Comparison of ENCODE assay signal across 9 cellular contexts in the genomic region with DNA sequence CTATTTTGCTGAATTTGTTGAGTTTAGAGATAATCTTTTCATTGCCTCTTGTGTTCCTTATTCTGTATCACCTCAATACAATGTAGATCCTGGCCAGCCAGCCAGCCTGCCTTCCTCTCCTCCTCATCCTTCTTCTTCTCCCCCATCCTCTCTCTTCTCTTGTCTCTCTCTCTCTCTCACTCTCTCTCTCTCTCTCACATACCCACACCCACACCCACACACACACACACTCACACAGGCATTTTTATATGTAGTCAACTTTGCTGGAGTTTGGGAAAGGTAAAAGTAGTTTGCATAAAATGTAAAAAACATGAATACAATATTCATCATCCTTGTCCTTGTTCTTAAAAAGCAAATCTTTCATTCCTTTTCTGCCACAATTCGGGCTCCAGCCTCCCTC.
DNase-seq lines count a peak whose midpoint lies in the region; ATAC-seq and TF ChIP-seq lines count a peak whose summit lies in the region.
"Had no signal": no experiment of that assay in that cellular context is flagged by ENCODE, and none has a peak within 500 bp of the region (broad histone marks: within the 10 kb centered on the region; RNA-seq: fewer than 3 reads in every experiment).

No MANE protein-coding gene starts in this region.

- H3K4me3 ChIP-seq in GM23338 (no peak overlapping the region), left lung (peak overlapping the region; percentile 4 to 40)

- DNase-seq in GM23338 (ENCODE audit: low spot score) (no peak), left lung (no peak), OCI-M2 (lab: John Stamatoyannopoulos, UW; ENCODE audit: unreplicated experiment) (no peak), Ammon's horn (ENCODE audit: low spot score) (no peak)
- DNase-seq: GDM1, NCI-H526 treated with DMSO at 0.1 percent for 48 hours had no signal

- H3K27me3 Mint-ChIP-seq in GM23338 (ENCODE audit: insufficient read depth, low read depth, poor library complexity): no peaks in the 10 kb centered on the region
- no peaks in the 10 kb centered on the region for H3K27me3 Mint-ChIP-seq in stimulated activated memory B cell treated with anti-CD40 and anti-IgM and Interleukin-4, amounts not matched to agents 10 μg/mL and 1 μg/mL and 100 μg/mL, for 72 hours

- TF ChIP-seq CTCF in GM23338 (conservative IDR thresholded peaks at IDR 0.05; ENCODE audit: low read depth in 2 of 2) (no peak), left lung (IDR thresholded peaks at IDR 0.05) (no peak)

- no peaks in the 10 kb centered on the region for H3K36me3 Mint-ChIP-seq in GM23338 (ENCODE audit: low read depth)
- H3K36me3 Mint-ChIP-seq in stimulated activated memory B cell treated with anti-CD40 and anti-IgM and Interleukin-4, amounts not matched to agents 10 μg/mL and 1 μg/mL and 100 μg/mL, for 72 hours: no peaks in the 10 kb centered on the region

- ATAC-seq in GM23338: no peak
- no peak for ATAC-seq in left lung
- ATAC-seq in stimulated activated memory B cell treated with anti-CD40 and anti-IgM and Interleukin-4, amounts not matched to agents 10 μg/mL and 1 μg/mL and 100 μg/mL, for 72 hours: no peak
- ATAC-seq in HG02885 (IDR thresholded peaks at IDR 0.05; ENCODE audit: poor library complexity, unreplicated experiment): no peak

- no peaks in the 10 kb centered on the region for H3K9me3 Mint-ChIP-seq in GM23338
- H3K9me3 Mint-ChIP-seq in stimulated activated memory B cell treated with anti-CD40 and anti-IgM and Interleukin-4, amounts not matched to agents 10 μg/mL and 1 μg/mL and 100 μg/mL, for 72 hours: no peaks in the 10 kb centered on the region

- no peaks in the 10 kb centered on the region for H3K27me3 ChIP-seq in GM23338 (ENCODE audit: insufficient read depth)
- no peaks in the 10 kb centered on the region for H3K27me3 ChIP-seq in left lung

- intact Hi-C loops in left lung (cut with DNase I): no loop called here

- H3K36me3 ChIP-seq in GM23338 (ENCODE audit: insufficient read depth): no peaks in the 10 kb centered on the region
- H3K36me3 ChIP-seq in left lung: no peaks in the 10 kb centered on the region

- H3K9me2 ChIP-seq in GM23338 (ENCODE audit: insufficient read depth): no peaks in the 10 kb centered on the region

- 5 to 63% (median 11%) methylated on average over 1 of the region's 1 CpG for WGBS in adipose tissue, 3 donors

- H3K27ac ChIP-seq in GM23338 (ENCODE audit: low read depth): no peak overlapping the region
- peak overlapping the region; percentile 29 for H3K27ac ChIP-seq in adipose tissue (ENCODE audit: low read depth, low read length)
- H3K27ac ChIP-seq in left lung: peak overlapping the region; percentile 89 to 94

- peak overlapping the region; percentile 35; the same call in 1 of the 2 replicates for H2AFZ ChIP-seq in GM23338

- no peak overlapping the region for H3K4me3 Mint-ChIP-seq in GM23338
- peak overlapping the region; percentile 64 for H3K4me3 Mint-ChIP-seq in stimulated activated memory B cell treated with anti-CD40 and anti-IgM and Interleukin-4, amounts not matched to agents 10 μg/mL and 1 μg/mL and 100 μg/mL, for 72 hours

- H3K4me1 ChIP-seq in GM23338 (ENCODE audit: insufficient read depth) (no peaks in the 10 kb centered on the region), left lung (peaks cover 6 to 41% of the 10 kb centered on the region in 2 donors)

- no peaks in the 10 kb centered on the region for H3K9me3 ChIP-seq in left lung

- no peak overlapping the region for H3K4me2 ChIP-seq in GM23338

- H3F3A ChIP-seq in GM23338 (replicated peaks; ENCODE audit: low read depth): no peaks in the 10 kb centered on the region

- H3K27ac Mint-ChIP-seq in GM23338: no peak overlapping the region
- H3K27ac Mint-ChIP-seq in stimulated activated memory B cell treated with anti-CD40 and anti-IgM and Interleukin-4, amounts not matched to agents 10 μg/mL and 1 μg/mL and 100 μg/mL, for 72 hours: peak overlapping the region; percentile 96

- H4K20me1 ChIP-seq in GM23338 (replicated peaks; ENCODE audit: insufficient read depth): no peaks in the 10 kb centered on the region

- H3K79me2 ChIP-seq in GM23338 (replicated peaks; ENCODE audit: insufficient read depth): no peaks in the 10 kb centered on the region

- H3K4me1 Mint-ChIP-seq in GM23338: no peaks in the 10 kb centered on the region
- H3K4me1 Mint-ChIP-seq in stimulated activated memory B cell treated with anti-CD40 and anti-IgM and Interleukin-4, amounts not matched to agents 10 μg/mL and 1 μg/mL and 100 μg/mL, for 72 hours: peaks cover 53% of the 10 kb centered on the region

TF ChIP-seq in GM23338, 12 proteins besides CTCF, POLR2A, EP300 and RAD21 (continues in another document):
- no peak for TF ChIP-seq EZH2 (IDR thresholded peaks at IDR 0.05; ENCODE audit: low read depth, unreplicated experiment)
- TF ChIP-seq JUNB (IDR thresholded peaks at IDR 0.05; ENCODE audit: unreplicated experiment): no peak
- TF ChIP-seq EZH2phosphoT487 (IDR thresholded peaks at IDR 0.05; ENCODE audit: unreplicated experiment): no peak
- TF ChIP-seq NANOG (IDR thresholded peaks at IDR 0.05; ENCODE audit: borderline replicate concordance): no peak
- no peak for TF ChIP-seq CREB1 (CRISPR knock-in tag; IDR thresholded peaks at IDR 0.05; ENCODE audit: low read depth)
- TF ChIP-seq, protein P1, sequence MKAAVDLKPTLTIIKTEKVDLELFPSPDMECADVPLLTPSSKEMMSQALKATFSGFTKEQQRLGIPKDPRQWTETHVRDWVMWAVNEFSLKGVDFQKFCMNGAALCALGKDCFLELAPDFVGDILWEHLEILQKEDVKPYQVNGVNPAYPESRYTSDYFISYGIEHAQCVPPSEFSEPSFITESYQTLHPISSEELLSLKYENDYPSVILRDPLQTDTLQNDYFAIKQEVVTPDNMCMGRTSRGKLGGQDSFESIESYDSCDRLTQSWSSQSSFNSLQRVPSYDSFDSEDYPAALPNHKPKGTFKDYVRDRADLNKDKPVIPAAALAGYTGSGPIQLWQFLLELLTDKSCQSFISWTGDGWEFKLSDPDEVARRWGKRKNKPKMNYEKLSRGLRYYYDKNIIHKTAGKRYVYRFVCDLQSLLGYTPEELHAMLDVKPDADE (IDR thresholded peaks at IDR 0.05): no peak
- TF ChIP-seq POLR2AphosphoS5 (IDR thresholded peaks at IDR 0.05; ENCODE audit: low read depth): no peak
- TF ChIP-seq ZNF331 (CRISPR knock-in tag; IDR thresholded peaks at IDR 0.05; ENCODE audit: low read depth): no peak
- TF ChIP-seq, protein P2, sequence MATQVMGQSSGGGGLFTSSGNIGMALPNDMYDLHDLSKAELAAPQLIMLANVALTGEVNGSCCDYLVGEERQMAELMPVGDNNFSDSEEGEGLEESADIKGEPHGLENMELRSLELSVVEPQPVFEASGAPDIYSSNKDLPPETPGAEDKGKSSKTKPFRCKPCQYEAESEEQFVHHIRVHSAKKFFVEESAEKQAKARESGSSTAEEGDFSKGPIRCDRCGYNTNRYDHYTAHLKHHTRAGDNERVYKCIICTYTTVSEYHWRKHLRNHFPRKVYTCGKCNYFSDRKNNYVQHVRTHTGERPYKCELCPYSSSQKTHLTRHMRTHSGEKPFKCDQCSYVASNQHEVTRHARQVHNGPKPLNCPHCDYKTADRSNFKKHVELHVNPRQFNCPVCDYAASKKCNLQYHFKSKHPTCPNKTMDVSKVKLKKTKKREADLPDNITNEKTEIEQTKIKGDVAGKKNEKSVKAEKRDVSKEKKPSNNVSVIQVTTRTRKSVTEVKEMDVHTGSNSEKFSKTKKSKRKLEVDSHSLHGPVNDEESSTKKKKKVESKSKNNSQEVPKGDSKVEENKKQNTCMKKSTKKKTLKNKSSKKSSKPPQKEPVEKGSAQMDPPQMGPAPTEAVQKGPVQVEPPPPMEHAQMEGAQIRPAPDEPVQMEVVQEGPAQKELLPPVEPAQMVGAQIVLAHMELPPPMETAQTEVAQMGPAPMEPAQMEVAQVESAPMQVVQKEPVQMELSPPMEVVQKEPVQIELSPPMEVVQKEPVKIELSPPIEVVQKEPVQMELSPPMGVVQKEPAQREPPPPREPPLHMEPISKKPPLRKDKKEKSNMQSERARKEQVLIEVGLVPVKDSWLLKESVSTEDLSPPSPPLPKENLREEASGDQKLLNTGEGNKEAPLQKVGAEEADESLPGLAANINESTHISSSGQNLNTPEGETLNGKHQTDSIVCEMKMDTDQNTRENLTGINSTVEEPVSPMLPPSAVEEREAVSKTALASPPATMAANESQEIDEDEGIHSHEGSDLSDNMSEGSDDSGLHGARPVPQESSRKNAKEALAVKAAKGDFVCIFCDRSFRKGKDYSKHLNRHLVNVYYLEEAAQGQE (IDR thresholded peaks at IDR 0.05; ENCODE audit: unreplicated experiment): no peak
